19 cellular contexts compared by ENCODE assay signal in genomic region chr17:44610871-44611270, GRCh38. TPM values are rescaled to one million over a fixed set of nuclear protein-coding genes. Genes with fewer than 3 reads are reported as not detected.
A peak's percentile ranks its signal among the peaks of the same experiment; 100 is the strongest.
DNase-seq lines count a peak whose midpoint lies in the region; ATAC-seq and TF ChIP-seq lines count a peak whose summit lies in the region.
"Had no signal": no experiment of that assay in that cellular context is flagged by ENCODE, and none has a peak within 500 bp of the region (broad histone marks: within the 10 kb centered on the region; RNA-seq: fewer than 3 reads in every experiment).

No MANE protein-coding gene starts in this region.

- ATAC-seq in HG03025 (IDR thresholded peaks at IDR 0.05; ENCODE audit: low FRiP score, unreplicated experiment), result no peak
- ATAC-seq in GM18861 (IDR thresholded peaks at IDR 0.05; ENCODE audit: unreplicated experiment), result no peak
- ATAC-seq in activated CD4-positive, alpha-beta T cell treated with anti-CD3 and anti-CD28 coated beads for 36 hours, result no peak
- ATAC-seq: activated CD8-positive, alpha-beta memory T cell treated with anti-CD3 and anti-CD28 coated beads, Interleukin-2, amount 10 ng/mL, durations not matched to agents 7 days and 5 days; WTC11 had no signal

- no peaks in the 10 kb centered on the region for H3K36me3 ChIP-seq in adipocyte (ENCODE audit: control insufficient read depth, insufficient read depth, low read length, severe bottlenecking)
- H3K36me3 ChIP-seq: sigmoid colon, thyroid gland had no signal

- H3K9me3 Mint-ChIP-seq in HFFc6, result no peaks in the 10 kb centered on the region
- H3K9me3 Mint-ChIP-seq in activated CD4-positive, alpha-beta T cell treated with anti-CD3 and anti-CD28 coated beads for 36 hours (ENCODE audit: low read depth), result no peaks in the 10 kb centered on the region
- H3K9me3 Mint-ChIP-seq: H9, IgD-negative memory B cell, WTC11 had no signal

- no peaks in the 10 kb centered on the region for H3K36me3 Mint-ChIP-seq in HFFc6 (ENCODE audit: low read depth)
- H3K36me3 Mint-ChIP-seq in activated CD4-positive, alpha-beta T cell treated with anti-CD3 and anti-CD28 coated beads for 36 hours (ENCODE audit: low read depth), result no peaks in the 10 kb centered on the region
- H3K36me3 Mint-ChIP-seq: activated CD8-positive, alpha-beta memory T cell treated with anti-CD3 and anti-CD28 coated beads, Interleukin-2, amount 10 ng/mL, durations not matched to agents 7 days and 5 days; brain; IgD-negative memory B cell; WTC11 had no signal

- DNase-seq in AG10803 (ENCODE audit: low read depth) (peak; percentile 58), HFFc6 (peak; percentile 10), adipocyte (ENCODE audit: low read depth) (peak; percentile 55), iris pigment epithelial cell (ENCODE audit: low read depth) (peak; percentile 42), germinal center (ENCODE audit: low spot score) (no peak)
- DNase-seq in activated CD4-positive, alpha-beta T cell treated with anti-CD3 and anti-CD28 coated beads for 36 hours, result no peak
- DNase-seq: activated CD8-positive, alpha-beta memory T cell treated with anti-CD3 and anti-CD28 coated beads, Interleukin-2, amount 10 ng/mL, durations not matched to agents 7 days and 5 days; H9; NCI-H1436 treated with DMSO at 0.1 percent for 48 hours; nucleus accumbens; OCI-M1; sigmoid colon; stimulated activated CD4-positive, alpha-beta T cell treated with anti-CD3 and anti-CD28 coated beads, Interleukin-4, amount 100 ng/mL, for 1 hour; thyroid gland had no signal

- no peak overlapping the region for H3K4me3 Mint-ChIP-seq in HFFc6
- no peak overlapping the region for H3K4me3 Mint-ChIP-seq in activated CD4-positive, alpha-beta T cell treated with anti-CD3 and anti-CD28 coated beads for 36 hours
- H3K4me3 Mint-ChIP-seq: activated CD8-positive, alpha-beta memory T cell treated with anti-CD3 and anti-CD28 coated beads, Interleukin-2, amount 10 ng/mL, durations not matched to agents 7 days and 5 days; H9; IgD-negative memory B cell; WTC11 had no signal

- H3K9me3 ChIP-seq in adipocyte (ENCODE audit: control insufficient read depth, low read length), result no peaks in the 10 kb centered on the region
- H3K9me3 ChIP-seq: sigmoid colon, thyroid gland had no signal

- no peak overlapping the region for H3K9ac ChIP-seq in adipocyte (ENCODE audit: low read length)

- H3K4me3 ChIP-seq in AG10803 (ENCODE audit: low read length) (no peak overlapping the region), adipocyte (ENCODE audit: low read length) (no peak overlapping the region)
- H3K4me3 ChIP-seq: sigmoid colon, thyroid gland had no signal

- intact Hi-C loops in activated CD4-positive, alpha-beta T cell treated with anti-CD3 and anti-CD28 coated beads for 36 hours (cut with DNase I, micrococcal nuclease), result no loop called here

- H3K27me3 ChIP-seq in adipocyte (replicated peaks; ENCODE audit: control insufficient read depth, insufficient read depth, low read length), result peaks cover 5% of the 10 kb centered on the region
- H3K27me3 ChIP-seq: sigmoid colon, thyroid gland had no signal

- POLR2A ChIA-PET in activated CD4-positive, alpha-beta T cell treated with anti-CD3 and anti-CD28 coated beads for 36 hours (lab: Charles Lee), result no interaction called here

- peaks cover 37% of the 10 kb centered on the region for H3K4me1 Mint-ChIP-seq in HFFc6 (ENCODE audit: low read depth)
- no peaks in the 10 kb centered on the region for H3K4me1 Mint-ChIP-seq in activated CD4-positive, alpha-beta T cell treated with anti-CD3 and anti-CD28 coated beads for 36 hours
- H3K4me1 Mint-ChIP-seq: activated CD8-positive, alpha-beta memory T cell treated with anti-CD3 and anti-CD28 coated beads, Interleukin-2, amount 10 ng/mL, durations not matched to agents 7 days and 5 days had no signal

- CTCF ChIA-PET in activated CD4-positive, alpha-beta T cell treated with anti-CD3 and anti-CD28 coated beads for 36 hours (lab: Charles Lee), result interaction anchor here (0.7 kb wide), 1 partner anchor 248 kb away, joined by 3 read pairs; no protein-coding TSS in a partner anchor

- no peak for TF ChIP-seq CTCF in AG10803 (conservative IDR thresholded peaks at IDR 0.05; ENCODE audit: low read length)
- no peak for TF ChIP-seq CTCF in HFFc6 (IDR thresholded peaks at IDR 0.05)

- H3K27ac Mint-ChIP-seq in HFFc6, result no peak overlapping the region
- no peak overlapping the region for H3K27ac Mint-ChIP-seq in activated CD4-positive, alpha-beta T cell treated with anti-CD3 and anti-CD28 coated beads for 36 hours
- H3K27ac Mint-ChIP-seq: activated CD8-positive, alpha-beta memory T cell treated with anti-CD3 and anti-CD28 coated beads, Interleukin-2, amount 10 ng/mL, durations not matched to agents 7 days and 5 days; IgD-negative memory B cell; WTC11 had no signal

- H3K4me1 ChIP-seq in adipocyte (ENCODE audit: control insufficient read depth, insufficient read depth, low read length), result peaks cover 16% of the 10 kb centered on the region
- H3K4me1 ChIP-seq: thyroid gland had no signal

- no peaks in the 10 kb centered on the region for H3K27me3 Mint-ChIP-seq in HFFc6 (ENCODE audit: insufficient read depth)
- H3K27me3 Mint-ChIP-seq in activated CD4-positive, alpha-beta T cell treated with anti-CD3 and anti-CD28 coated beads for 36 hours, result peaks cover 8% of the 10 kb centered on the region

RNA-seq across cellular contexts. Expression of gene MEIOC, which starts 45.4 kb away (rescaled TPM):
- total RNA-seq in HFFc6 (2021; fragmentation: NEBNext Ultra II Directional; extraction: Animal tissue kit (Norgen Biotek cat#: 25700)), result under 1 TPM in 2 of 6 experiments, not detected in 4; 0.09 to 0.14 TPM
- total RNA-seq in activated CD4-positive, alpha-beta T cell treated with anti-CD3 and anti-CD28 coated beads for 36 hours, result under 1 TPM; 0.18 to 0.53 TPM
- total RNA-seq: activated CD8-positive, alpha-beta memory T cell treated with anti-CD3 and anti-CD28 coated beads, Interleukin-2, amount 10 ng/mL, durations not matched to agents 7 days and 5 days had no signal

RNA-seq across cellular contexts. Expression of gene FZD2, which starts 53.6 kb away (rescaled TPM):
- 100 to 1,000 TPM in 1 of 6 experiments, 10 to 100 TPM in 5; 76.4 to 103 (median 92.8) TPM for total RNA-seq in HFFc6 (2021; fragmentation: NEBNext Ultra II Directional; extraction: Animal tissue kit (Norgen Biotek cat#: 25700))
- total RNA-seq in activated CD4-positive, alpha-beta T cell treated with anti-CD3 and anti-CD28 coated beads for 36 hours, result under 1 TPM; 0.07 to 0.09 TPM

Comparison
In these comparisons a context has a peak if more than half of its experiments do, and no peak if none do; other contexts are left out.
1. DNase-seq: peak in AG10803 (single experiment), HFFc6 (single experiment), adipocyte (single experiment) and iris pigment epithelial cell (single experiment); none in germinal center (single experiment) and activated CD4-positive, alpha-beta T cell treated with anti-CD3 and anti-CD28 coated beads for 36 hours (single experiment).
2. RNA of gene FZD2, which starts 53.6 kb away (total RNA-seq): 76.4 to 103 TPM in HFFc6; 0.07 to 0.09 TPM in activated CD4-positive, alpha-beta T cell treated with anti-CD3 and anti-CD28 coated beads for 36 hours; every median in the first group is over 10 times any median in the second.